Comparison of ENCODE assay signal across 1 cellular context in genomic region chr22:43955040-43955882, GRCh38.
TF ChIP-seq lines count a peak whose summit lies in the region.

Gene SAMM50 (plus strand): TSS chr22:43955442. CDS start chr22:43955578, 136 bp downstream.

TF ChIP-seq in GM12878, 131 proteins besides CTCF, POLR2A, EP300 and RAD21 (continued from another document and continues in another):
- TF ChIP-seq, protein P1, sequence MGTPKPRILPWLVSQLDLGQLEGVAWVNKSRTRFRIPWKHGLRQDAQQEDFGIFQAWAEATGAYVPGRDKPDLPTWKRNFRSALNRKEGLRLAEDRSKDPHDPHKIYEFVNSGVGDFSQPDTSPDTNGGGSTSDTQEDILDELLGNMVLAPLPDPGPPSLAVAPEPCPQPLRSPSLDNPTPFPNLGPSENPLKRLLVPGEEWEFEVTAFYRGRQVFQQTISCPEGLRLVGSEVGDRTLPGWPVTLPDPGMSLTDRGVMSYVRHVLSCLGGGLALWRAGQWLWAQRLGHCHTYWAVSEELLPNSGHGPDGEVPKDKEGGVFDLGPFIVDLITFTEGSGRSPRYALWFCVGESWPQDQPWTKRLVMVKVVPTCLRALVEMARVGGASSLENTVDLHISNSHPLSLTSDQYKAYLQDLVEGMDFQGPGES (IDR thresholded peaks at IDR 0.05), result no peak; the same call in 1 of the 2 replicates
- TF ChIP-seq CREM (IDR thresholded peaks at IDR 0.05; ENCODE audit: low read depth) (peak; percentile 78), POLR2AphosphoS5 (IDR thresholded peaks at IDR 0.05; ENCODE audit: low read length) (peak; percentile 98), CBX3 (IDR thresholded peaks at IDR 0.05; ENCODE audit: borderline replicate concordance, low read depth) (no peak), ZSCAN29 (IDR thresholded peaks at IDR 0.05) (peak; percentile 15; the same call in 1 of the 2 replicates), ATF7 (IDR thresholded peaks at IDR 0.05; ENCODE audit: low read depth) (no peak), TAF1 (IDR thresholded peaks at IDR 0.05; ENCODE audit: borderline replicate concordance, low read depth, low read length) (peak; percentile 83), ASH2L (IDR thresholded peaks at IDR 0.05; ENCODE audit: borderline replicate concordance, low read depth) (no peak), SMAD5 (IDR thresholded peaks at IDR 0.05; ENCODE audit: low read depth) (peak; percentile 95), TCF7 (IDR thresholded peaks at IDR 0.05; ENCODE audit: borderline replicate concordance) (no peak), ZNF274 (IDR thresholded peaks at IDR 0.05; ENCODE audit: insufficient read depth, insufficient read length) (no peak), RCOR1 (conservative IDR thresholded peaks at IDR 0.05; ENCODE audit: low read depth, low read length) (0 out of 2 replicates have a peak, but pooled peaks have one; percentile 72), SMC3 (IDR thresholded peaks at IDR 0.05; ENCODE audit: borderline replicate concordance, low read length) (no peak), NR2C2 (IDR thresholded peaks at IDR 0.05; ENCODE audit: borderline replicate concordance, control insufficient read depth, insufficient read length, low read depth) (peak; percentile 80), IRF4 (IDR thresholded peaks at IDR 0.05; ENCODE audit: low read depth, low read length) (no peak), CBFB (IDR thresholded peaks at IDR 0.05; ENCODE audit: low read depth) (peak; percentile 46; the same call in 1 of the 2 replicates), JUND (IDR thresholded peaks at IDR 0.05; ENCODE audit: low read depth, low read length) (no peak), MEF2B (IDR thresholded peaks at IDR 0.05; ENCODE audit: partially characterized antibody, poor library complexity, severe bottlenecking) (peak; percentile 48), STAT3 (IDR thresholded peaks at IDR 0.05; ENCODE audit: low read depth, low read length) (no peak), HDGF (IDR thresholded peaks at IDR 0.05) (peak; percentile 51; the same call in 1 of the 2 replicates), EGR1 (IDR thresholded peaks at IDR 0.05; ENCODE audit: borderline replicate concordance in 1 of 2, low read depth in 2 of 2, low read length in 2 of 2) (peak in 1 of 2 experiments; percentile 33; a peak in 1 of 3 replicates), BCL3 (IDR thresholded peaks at IDR 0.05; ENCODE audit: borderline replicate concordance, insufficient read depth, low read depth, low read length, poor library complexity, severe bottlenecking) (no peak), ZNF207 (IDR thresholded peaks at IDR 0.05; ENCODE audit: borderline replicate concordance) (no peak; the same call in 1 of the 2 replicates), ZNF622 (IDR thresholded peaks at IDR 0.05) (no peak), SRF (IDR thresholded peaks at IDR 0.05; ENCODE audit: low read depth in 2 of 2, low read length in 2 of 2) (no peak), KDM1A (IDR thresholded peaks at IDR 0.05; ENCODE audit: borderline replicate concordance) (no peak), TCF12 (IDR thresholded peaks at IDR 0.05; ENCODE audit: low read depth, low read length) (0 out of 2 replicates have a peak, but pooled peaks have one; percentile 13), ZBTB40 (IDR thresholded peaks at IDR 0.05; ENCODE audit: borderline replicate concordance) (peak; percentile 94), BHLHE40 (IDR thresholded peaks at IDR 0.05; ENCODE audit: borderline replicate concordance in 1 of 2, low read depth in 2 of 2, low read length in 1 of 2) (peak in 1 of 2 experiments; percentile 20; a peak in 2 of 4 replicates), TARDBP (IDR thresholded peaks at IDR 0.05; ENCODE audit: borderline replicate concordance) (no peak), IKZF2 (IDR thresholded peaks at IDR 0.05) (no peak), SREBF1 (IDR thresholded peaks at IDR 0.05; ENCODE audit: low read length) (0 out of 2 replicates have a peak, but pooled peaks have one; percentile 50), ZNF384 (IDR thresholded peaks at IDR 0.05; ENCODE audit: borderline replicate concordance, low read depth, low read length) (no peak), RAD51 (IDR thresholded peaks at IDR 0.05) (peak; percentile 60)
- TF ChIP-seq, protein P2, sequence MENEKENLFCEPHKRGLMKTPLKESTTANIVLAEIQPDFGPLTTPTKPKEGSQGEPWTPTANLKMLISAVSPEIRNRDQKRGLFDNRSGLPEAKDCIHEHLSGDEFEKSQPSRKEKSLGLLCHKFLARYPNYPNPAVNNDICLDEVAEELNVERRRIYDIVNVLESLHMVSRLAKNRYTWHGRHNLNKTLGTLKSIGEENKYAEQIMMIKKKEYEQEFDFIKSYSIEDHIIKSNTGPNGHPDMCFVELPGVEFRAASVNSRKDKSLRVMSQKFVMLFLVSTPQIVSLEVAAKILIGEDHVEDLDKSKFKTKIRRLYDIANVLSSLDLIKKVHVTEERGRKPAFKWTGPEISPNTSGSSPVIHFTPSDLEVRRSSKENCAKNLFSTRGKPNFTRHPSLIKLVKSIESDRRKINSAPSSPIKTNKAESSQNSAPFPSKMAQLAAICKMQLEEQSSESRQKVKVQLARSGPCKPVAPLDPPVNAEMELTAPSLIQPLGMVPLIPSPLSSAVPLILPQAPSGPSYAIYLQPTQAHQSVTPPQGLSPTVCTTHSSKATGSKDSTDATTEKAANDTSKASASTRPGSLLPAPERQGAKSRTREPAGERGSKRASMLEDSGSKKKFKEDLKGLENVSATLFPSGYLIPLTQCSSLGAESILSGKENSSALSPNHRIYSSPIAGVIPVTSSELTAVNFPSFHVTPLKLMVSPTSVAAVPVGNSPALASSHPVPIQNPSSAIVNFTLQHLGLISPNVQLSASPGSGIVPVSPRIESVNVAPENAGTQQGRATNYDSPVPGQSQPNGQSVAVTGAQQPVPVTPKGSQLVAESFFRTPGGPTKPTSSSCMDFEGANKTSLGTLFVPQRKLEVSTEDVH (IDR thresholded peaks at IDR 0.05; ENCODE audit: low read depth, partially characterized antibody), result no peak
- TF ChIP-seq, protein P3, sequence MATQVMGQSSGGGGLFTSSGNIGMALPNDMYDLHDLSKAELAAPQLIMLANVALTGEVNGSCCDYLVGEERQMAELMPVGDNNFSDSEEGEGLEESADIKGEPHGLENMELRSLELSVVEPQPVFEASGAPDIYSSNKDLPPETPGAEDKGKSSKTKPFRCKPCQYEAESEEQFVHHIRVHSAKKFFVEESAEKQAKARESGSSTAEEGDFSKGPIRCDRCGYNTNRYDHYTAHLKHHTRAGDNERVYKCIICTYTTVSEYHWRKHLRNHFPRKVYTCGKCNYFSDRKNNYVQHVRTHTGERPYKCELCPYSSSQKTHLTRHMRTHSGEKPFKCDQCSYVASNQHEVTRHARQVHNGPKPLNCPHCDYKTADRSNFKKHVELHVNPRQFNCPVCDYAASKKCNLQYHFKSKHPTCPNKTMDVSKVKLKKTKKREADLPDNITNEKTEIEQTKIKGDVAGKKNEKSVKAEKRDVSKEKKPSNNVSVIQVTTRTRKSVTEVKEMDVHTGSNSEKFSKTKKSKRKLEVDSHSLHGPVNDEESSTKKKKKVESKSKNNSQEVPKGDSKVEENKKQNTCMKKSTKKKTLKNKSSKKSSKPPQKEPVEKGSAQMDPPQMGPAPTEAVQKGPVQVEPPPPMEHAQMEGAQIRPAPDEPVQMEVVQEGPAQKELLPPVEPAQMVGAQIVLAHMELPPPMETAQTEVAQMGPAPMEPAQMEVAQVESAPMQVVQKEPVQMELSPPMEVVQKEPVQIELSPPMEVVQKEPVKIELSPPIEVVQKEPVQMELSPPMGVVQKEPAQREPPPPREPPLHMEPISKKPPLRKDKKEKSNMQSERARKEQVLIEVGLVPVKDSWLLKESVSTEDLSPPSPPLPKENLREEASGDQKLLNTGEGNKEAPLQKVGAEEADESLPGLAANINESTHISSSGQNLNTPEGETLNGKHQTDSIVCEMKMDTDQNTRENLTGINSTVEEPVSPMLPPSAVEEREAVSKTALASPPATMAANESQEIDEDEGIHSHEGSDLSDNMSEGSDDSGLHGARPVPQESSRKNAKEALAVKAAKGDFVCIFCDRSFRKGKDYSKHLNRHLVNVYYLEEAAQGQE (IDR thresholded peaks at IDR 0.05; ENCODE audit: low read depth, low read length), result no peak
- TF ChIP-seq, protein P4, sequence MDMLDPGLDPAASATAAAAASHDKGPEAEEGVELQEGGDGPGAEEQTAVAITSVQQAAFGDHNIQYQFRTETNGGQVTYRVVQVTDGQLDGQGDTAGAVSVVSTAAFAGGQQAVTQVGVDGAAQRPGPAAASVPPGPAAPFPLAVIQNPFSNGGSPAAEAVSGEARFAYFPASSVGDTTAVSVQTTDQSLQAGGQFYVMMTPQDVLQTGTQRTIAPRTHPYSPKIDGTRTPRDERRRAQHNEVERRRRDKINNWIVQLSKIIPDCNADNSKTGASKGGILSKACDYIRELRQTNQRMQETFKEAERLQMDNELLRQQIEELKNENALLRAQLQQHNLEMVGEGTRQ (IDR thresholded peaks at IDR 0.05; ENCODE audit: borderline replicate concordance, low read depth, low read length), result peak; percentile 27
- TF ChIP-seq, protein P5, sequence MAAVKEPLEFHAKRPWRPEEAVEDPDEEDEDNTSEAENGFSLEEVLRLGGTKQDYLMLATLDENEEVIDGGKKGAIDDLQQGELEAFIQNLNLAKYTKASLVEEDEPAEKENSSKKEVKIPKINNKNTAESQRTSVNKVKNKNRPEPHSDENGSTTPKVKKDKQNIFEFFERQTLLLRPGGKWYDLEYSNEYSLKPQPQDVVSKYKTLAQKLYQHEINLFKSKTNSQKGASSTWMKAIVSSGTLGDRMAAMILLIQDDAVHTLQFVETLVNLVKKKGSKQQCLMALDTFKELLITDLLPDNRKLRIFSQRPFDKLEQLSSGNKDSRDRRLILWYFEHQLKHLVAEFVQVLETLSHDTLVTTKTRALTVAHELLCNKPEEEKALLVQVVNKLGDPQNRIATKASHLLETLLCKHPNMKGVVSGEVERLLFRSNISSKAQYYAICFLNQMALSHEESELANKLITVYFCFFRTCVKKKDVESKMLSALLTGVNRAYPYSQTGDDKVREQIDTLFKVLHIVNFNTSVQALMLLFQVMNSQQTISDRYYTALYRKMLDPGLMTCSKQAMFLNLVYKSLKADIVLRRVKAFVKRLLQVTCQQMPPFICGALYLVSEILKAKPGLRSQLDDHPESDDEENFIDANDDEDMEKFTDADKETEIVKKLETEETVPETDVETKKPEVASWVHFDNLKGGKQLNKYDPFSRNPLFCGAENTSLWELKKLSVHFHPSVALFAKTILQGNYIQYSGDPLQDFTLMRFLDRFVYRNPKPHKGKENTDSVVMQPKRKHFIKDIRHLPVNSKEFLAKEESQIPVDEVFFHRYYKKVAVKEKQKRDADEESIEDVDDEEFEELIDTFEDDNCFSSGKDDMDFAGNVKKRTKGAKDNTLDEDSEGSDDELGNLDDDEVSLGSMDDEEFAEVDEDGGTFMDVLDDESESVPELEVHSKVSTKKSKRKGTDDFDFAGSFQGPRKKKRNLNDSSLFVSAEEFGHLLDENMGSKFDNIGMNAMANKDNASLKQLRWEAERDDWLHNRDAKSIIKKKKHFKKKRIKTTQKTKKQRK (IDR thresholded peaks at IDR 0.05; ENCODE audit: low read depth, low read length), result no peak; the same call in 1 of the 2 replicates
- TF ChIP-seq, protein P6, sequence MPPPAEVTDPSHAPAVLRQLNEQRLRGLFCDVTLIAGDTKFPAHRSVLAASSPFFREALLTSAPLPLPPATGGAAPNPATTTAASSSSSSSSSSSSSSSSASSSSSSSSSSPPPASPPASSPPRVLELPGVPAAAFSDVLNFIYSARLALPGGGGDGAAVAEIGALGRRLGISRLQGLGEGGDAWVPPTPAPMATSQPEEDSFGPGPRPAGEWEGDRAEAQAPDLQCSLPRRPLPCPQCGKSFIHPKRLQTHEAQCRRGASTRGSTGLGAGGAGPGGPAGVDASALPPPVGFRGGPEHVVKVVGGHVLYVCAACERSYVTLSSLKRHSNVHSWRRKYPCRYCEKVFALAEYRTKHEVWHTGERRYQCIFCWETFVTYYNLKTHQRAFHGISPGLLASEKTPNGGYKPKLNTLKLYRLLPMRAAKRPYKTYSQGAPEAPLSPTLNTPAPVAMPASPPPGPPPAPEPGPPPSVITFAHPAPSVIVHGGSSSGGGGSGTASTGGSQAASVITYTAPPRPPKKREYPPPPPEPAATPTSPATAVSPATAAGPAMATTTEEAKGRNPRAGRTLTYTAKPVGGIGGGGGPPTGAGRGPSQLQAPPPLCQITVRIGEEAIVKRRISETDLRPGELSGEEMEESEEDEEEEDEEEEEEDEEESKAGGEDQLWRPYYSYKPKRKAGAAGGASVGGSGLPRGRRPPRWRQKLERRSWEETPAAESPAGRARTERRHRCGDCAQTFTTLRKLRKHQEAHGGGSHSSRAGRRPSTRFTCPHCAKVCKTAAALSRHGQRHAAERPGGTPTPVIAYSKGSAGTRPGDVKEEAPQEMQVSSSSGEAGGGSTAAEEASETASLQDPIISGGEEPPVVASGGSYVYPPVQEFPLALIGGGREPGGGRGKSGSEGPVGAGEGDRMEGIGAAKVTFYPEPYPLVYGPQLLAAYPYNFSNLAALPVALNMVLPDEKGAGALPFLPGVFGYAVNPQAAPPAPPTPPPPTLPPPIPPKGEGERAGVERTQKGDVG (CRISPR knock-in tag; IDR thresholded peaks at IDR 0.05), result no peak
